Comparison of ENCODE assay signal across 10 cellular contexts in the genomic region with DNA sequence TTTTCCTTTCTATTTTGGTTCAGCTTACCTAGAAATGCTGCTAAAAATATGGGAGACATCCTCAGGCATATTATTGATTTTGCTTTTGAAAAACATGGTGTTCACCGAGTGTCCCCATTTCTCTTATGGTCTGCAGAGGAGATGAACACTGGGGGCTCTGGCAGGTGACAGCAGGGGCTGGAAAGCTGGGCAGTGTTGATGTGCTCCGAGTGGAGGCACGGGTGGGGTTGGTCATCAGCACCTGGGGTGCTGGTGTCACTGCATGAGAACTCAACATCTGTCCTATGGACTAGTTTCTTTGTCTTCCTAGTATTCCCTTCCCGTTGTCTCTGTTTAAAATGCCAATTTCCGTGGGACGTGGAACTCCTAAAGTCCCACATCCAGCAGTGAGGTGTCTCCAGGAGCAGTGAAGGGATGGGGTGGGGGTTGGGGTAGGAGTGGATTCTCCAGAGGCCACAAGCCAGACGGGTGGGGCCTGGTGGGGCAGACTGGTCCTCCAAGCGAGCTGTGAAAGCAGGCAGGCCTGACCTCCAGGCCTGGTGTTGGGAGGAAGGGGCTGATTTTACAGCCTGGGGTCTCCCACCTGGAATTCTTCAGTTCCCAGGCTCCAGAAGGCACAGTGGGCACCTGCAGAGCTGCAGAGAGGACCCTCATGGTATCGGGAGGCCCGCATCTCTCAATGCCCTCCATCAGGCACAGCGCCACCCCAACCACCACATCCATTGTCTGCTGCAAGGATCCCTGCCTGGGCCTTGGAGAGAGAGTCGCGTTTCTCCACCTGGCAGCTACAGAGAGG. TPM values are rescaled to one million over a fixed set of nuclear protein-coding genes. Genes with fewer than 3 reads are reported as not detected.
A peak's percentile ranks its signal among the peaks of the same experiment; 100 is the strongest.
DNase-seq lines count a peak whose midpoint lies in the region; ATAC-seq and TF ChIP-seq lines count a peak whose summit lies in the region.
"Had no signal": no experiment of that assay in that cellular context is flagged by ENCODE, and none has a peak within 500 bp of the region (broad histone marks: within the 10 kb centered on the region; RNA-seq: fewer than 3 reads in every experiment).

No MANE protein-coding gene starts in this region.

- ATAC-seq in activated CD8-positive, alpha-beta T cell treated with anti-CD3 and anti-CD28 coated beads for 36 hours: no peak
- ATAC-seq in stimulated activated memory B cell treated with anti-CD40 and anti-IgM and Interleukin-4, amounts not matched to agents 10 μg/mL and 1 μg/mL and 100 μg/mL, for 72 hours: no peak

- H3K36me3 Mint-ChIP-seq in T-helper 1 cell treated with Interleukin-12 subunit alpha and Interleukin-12 subunit beta and Interleukin-4 antibody, amounts not matched to agents 30 μg/mL and 1 μg/mL, for 36 hours (ENCODE audit: low read depth): peaks cover 15% of the 10 kb centered on the region
- H3K36me3 Mint-ChIP-seq in activated CD8-positive, alpha-beta T cell treated with anti-CD3 and anti-CD28 coated beads for 36 hours (ENCODE audit: low read depth): peaks cover 4% of the 10 kb centered on the region
- H3K36me3 Mint-ChIP-seq in immature natural killer cell: peaks cover 4 to 5% (median 5%) of the 10 kb centered on the region in 3 donors
- H3K36me3 Mint-ChIP-seq in stimulated activated memory B cell treated with anti-CD40 and anti-IgM and Interleukin-4, amounts not matched to agents 10 μg/mL and 1 μg/mL and 100 μg/mL, for 72 hours: peaks cover 24% of the 10 kb centered on the region

- peak overlapping the region; percentile 91 for H3K27ac Mint-ChIP-seq in T-helper 1 cell treated with Interleukin-12 subunit alpha and Interleukin-12 subunit beta and Interleukin-4 antibody, amounts not matched to agents 30 μg/mL and 1 μg/mL, for 36 hours
- peak overlapping the region; percentile 88 for H3K27ac Mint-ChIP-seq in activated CD8-positive, alpha-beta T cell treated with anti-CD3 and anti-CD28 coated beads for 36 hours
- H3K27ac Mint-ChIP-seq in immature natural killer cell: peak overlapping the region; percentile 86 to 97 (median 94)
- peak overlapping the region; percentile 93 for H3K27ac Mint-ChIP-seq in stimulated activated memory B cell treated with anti-CD40 and anti-IgM and Interleukin-4, amounts not matched to agents 10 μg/mL and 1 μg/mL and 100 μg/mL, for 72 hours

- CTCF ChIA-PET in activated CD8-positive, alpha-beta T cell treated with anti-CD3 and anti-CD28 coated beads for 36 hours (lab: Charles Lee): interaction anchor here (0.9 to 4.2 kb wide), 6 partner anchors 11 to 473 kb away, joined by 3 to 23 read pairs (median 3); a partner anchor contains a TSS

- DNase-seq in T-helper 1 cell (no peak), immature natural killer cell (no peak), SK-N-DZ (ENCODE audit: low spot score) (no peak), GM10266 (ENCODE audit: extremely low spot score) (no peak), DMS153 treated with DMSO at 0.1 percent for 48 hours (lab: John Stamatoyannopoulos, UW; ENCODE audit: unreplicated experiment) (no peak)
- DNase-seq in activated CD8-positive, alpha-beta T cell treated with anti-CD3 and anti-CD28 coated beads for 36 hours: no peak
- DNase-seq: caudate nucleus; stimulated activated CD4-positive, alpha-beta T cell treated with anti-CD3 and anti-CD28 coated beads, Interleukin-4, amount 100 ng/mL, for 4 hours had no signal

- no peaks in the 10 kb centered on the region for H3K9me3 Mint-ChIP-seq in T-helper 1 cell treated with Interleukin-12 subunit alpha and Interleukin-12 subunit beta and Interleukin-4 antibody, amounts not matched to agents 30 μg/mL and 1 μg/mL, for 36 hours
- no peaks in the 10 kb centered on the region for H3K9me3 Mint-ChIP-seq in activated CD8-positive, alpha-beta T cell treated with anti-CD3 and anti-CD28 coated beads for 36 hours
- H3K9me3 Mint-ChIP-seq in immature natural killer cell: no peaks in the 10 kb centered on the region
- no peaks in the 10 kb centered on the region for H3K9me3 Mint-ChIP-seq in stimulated activated memory B cell treated with anti-CD40 and anti-IgM and Interleukin-4, amounts not matched to agents 10 μg/mL and 1 μg/mL and 100 μg/mL, for 72 hours

- H3K27me3 Mint-ChIP-seq in T-helper 1 cell treated with Interleukin-12 subunit alpha and Interleukin-12 subunit beta and Interleukin-4 antibody, amounts not matched to agents 30 μg/mL and 1 μg/mL, for 36 hours (ENCODE audit: low read depth): no peaks in the 10 kb centered on the region
- H3K27me3 Mint-ChIP-seq in activated CD8-positive, alpha-beta T cell treated with anti-CD3 and anti-CD28 coated beads for 36 hours: no peaks in the 10 kb centered on the region
- H3K27me3 Mint-ChIP-seq in immature natural killer cell (ENCODE audit: low read depth in 3 of 3): peaks cover 0 to 7% (median 5%) of the 10 kb centered on the region in 3 donors
- H3K27me3 Mint-ChIP-seq in stimulated activated memory B cell treated with anti-CD40 and anti-IgM and Interleukin-4, amounts not matched to agents 10 μg/mL and 1 μg/mL and 100 μg/mL, for 72 hours: no peaks in the 10 kb centered on the region

- POLR2A ChIA-PET in activated CD8-positive, alpha-beta T cell treated with anti-CD3 and anti-CD28 coated beads for 36 hours (lab: Charles Lee): interaction anchor here (1.0 to 6.2 kb wide), 8 partner anchors 9 to 81 kb away, joined by 3 to 52 read pairs (median 6); a partner anchor contains a TSS

- peaks cover 26% of the 10 kb centered on the region for H3K4me1 Mint-ChIP-seq in T-helper 1 cell treated with Interleukin-12 subunit alpha and Interleukin-12 subunit beta and Interleukin-4 antibody, amounts not matched to agents 30 μg/mL and 1 μg/mL, for 36 hours (ENCODE audit: low read depth)
- H3K4me1 Mint-ChIP-seq in activated CD8-positive, alpha-beta T cell treated with anti-CD3 and anti-CD28 coated beads for 36 hours (ENCODE audit: low read depth): peaks cover 46% of the 10 kb centered on the region
- H3K4me1 Mint-ChIP-seq in immature natural killer cell: peaks cover 37 to 38% of the 10 kb centered on the region in 2 donors
- H3K4me1 Mint-ChIP-seq in stimulated activated memory B cell treated with anti-CD40 and anti-IgM and Interleukin-4, amounts not matched to agents 10 μg/mL and 1 μg/mL and 100 μg/mL, for 72 hours: peaks cover 76% of the 10 kb centered on the region

- no peak for TF ChIP-seq CTCF in activated CD8-positive, alpha-beta T cell treated with anti-CD3 and anti-CD28 coated beads for 36 hours (IDR thresholded peaks at IDR 0.05)
- no peak for TF ChIP-seq CTCF in GM10266 (IDR thresholded peaks at IDR 0.05; ENCODE audit: control insufficient read depth, insufficient read depth, low read depth, missing control alignments)

- intact Hi-C loops in activated CD8-positive, alpha-beta T cell treated with anti-CD3 and anti-CD28 coated beads for 36 hours (cut with micrococcal nuclease): no loop called here

- H3K4me3 Mint-ChIP-seq in T-helper 1 cell treated with Interleukin-12 subunit alpha and Interleukin-12 subunit beta and Interleukin-4 antibody, amounts not matched to agents 30 μg/mL and 1 μg/mL, for 36 hours: peak overlapping the region; percentile 94
- H3K4me3 Mint-ChIP-seq in activated CD8-positive, alpha-beta T cell treated with anti-CD3 and anti-CD28 coated beads for 36 hours: peak overlapping the region; percentile 79
- peak overlapping the region; percentile 54 to 95 (median 87) for H3K4me3 Mint-ChIP-seq in immature natural killer cell
- H3K4me3 Mint-ChIP-seq in stimulated activated memory B cell treated with anti-CD40 and anti-IgM and Interleukin-4, amounts not matched to agents 10 μg/mL and 1 μg/mL and 100 μg/mL, for 72 hours: peak overlapping the region; percentile 91

RNA-seq across cellular contexts. Expression of a gene that starts 24.4 kb away (rescaled TPM):
- 1 to 10 TPM; 4.7 to 4.9 TPM for total RNA-seq in activated CD8-positive, alpha-beta T cell treated with anti-CD3 and anti-CD28 coated beads for 36 hours
- 1 to 10 TPM; 3.3 to 5.5 (median 5.5) TPM for polyA plus RNA-seq in immature natural killer cell
- polyA plus RNA-seq in SK-N-DZ (2014; cell fraction: cytosol; rRNA removed): 16.4 and 25.1 TPM in 2 replicates
- polyA plus RNA-seq in SK-N-DZ (2014; cell fraction: nucleus; rRNA removed): 18.4 and 21.0 TPM in 2 replicates

RNA-seq across cellular contexts. Expression of a gene that starts 35.0 kb away (rescaled TPM):
- 10 to 100 TPM; 56.0 to 59.2 TPM for total RNA-seq in activated CD8-positive, alpha-beta T cell treated with anti-CD3 and anti-CD28 coated beads for 36 hours
- 10 to 100 TPM; 40.6 to 86.0 (median 43.2) TPM for polyA plus RNA-seq in immature natural killer cell
- 153 and 165 TPM in 2 replicates for polyA plus RNA-seq in SK-N-DZ (2014; cell fraction: cytosol; rRNA removed)
- 147 and 176 TPM in 2 replicates for polyA plus RNA-seq in SK-N-DZ (2014; cell fraction: nucleus; rRNA removed)

RNA-seq across cellular contexts. Expression of a gene that starts 46.9 kb away (rescaled TPM):
- total RNA-seq in activated CD8-positive, alpha-beta T cell treated with anti-CD3 and anti-CD28 coated beads for 36 hours: 1 to 10 TPM; 8.6 to 8.7 TPM
- polyA plus RNA-seq in immature natural killer cell: 10 to 100 TPM in 1 of 3 donors, 1 to 10 TPM in 2; 2.6 to 25.1 (median 5.0) TPM
- polyA plus RNA-seq in SK-N-DZ (2014; cell fraction: cytosol; rRNA removed): 0.03 TPM in 1 of 2 replicates, not detected in the other
- polyA plus RNA-seq in SK-N-DZ (2014; cell fraction: nucleus; rRNA removed): not detected in 2 replicates
